In genomic region chr3:186772281-186772885, GRCh38 we compare ENCODE assay signal across 9 cellular contexts. TPM values are rescaled to one million over a fixed set of nuclear protein-coding genes. Genes with fewer than 3 reads are reported as not detected.
DNase-seq lines count a peak whose midpoint lies in the region; ATAC-seq and TF ChIP-seq lines count a peak whose summit lies in the region.
"Had no signal": no experiment of that assay in that cellular context is flagged by ENCODE, and none has a peak within 500 bp of the region (broad histone marks: within the 10 kb centered on the region; RNA-seq: fewer than 3 reads in every experiment).

No MANE protein-coding gene starts in this region.

- H3K9me3 ChIP-seq in BLaER1 treated with 17β-estradiol and CSF1 and Interleukin-3, amounts not matched to agents 10 nM and 100 nM (replicated peaks in 1 of 11), result no peaks in the 10 kb centered on the region
- H3K9me3 ChIP-seq in mucosa of descending colon (no peaks in the 10 kb centered on the region), aorta (ENCODE audit: control insufficient read depth, low read length) (no peaks in the 10 kb centered on the region), WERI-Rb-1 (ENCODE audit: severe bottlenecking) (no peaks in the 10 kb centered on the region)

- TF ChIP-seq CTCF in brain microvascular endothelial cell (IDR thresholded peaks at IDR 0.05; ENCODE audit: low read depth, low read length, missing control alignments) (no peak), mucosa of descending colon (IDR thresholded peaks at IDR 0.05) (no peak), WERI-Rb-1 (IDR thresholded peaks at IDR 0.05; ENCODE audit: low read depth, low read length) (no peak)

- H3K4me2 ChIP-seq in BLaER1 treated with 17β-estradiol and CSF1 and Interleukin-3, amounts not matched to agents 10 nM and 100 nM, result peak overlapping the region; percentile 86 to 99 (median 93)

- H3K27ac ChIP-seq in BLaER1 treated with 17β-estradiol and CSF1 and Interleukin-3, amounts not matched to agents 10 nM and 100 nM, result peak overlapping the region; percentile 72 to 93 (median 89); a peak in 21 of 22 replicates
- H3K27ac ChIP-seq in brain microvascular endothelial cell (no peak overlapping the region), aorta (ENCODE audit: low read depth in 1 of 2, low read length in 2 of 2) (no peak overlapping the region), WERI-Rb-1 (no peak overlapping the region)

- peak overlapping the region; percentile 75 to 88 (median 84) for H3K9ac ChIP-seq in BLaER1 treated with 17β-estradiol and CSF1 and Interleukin-3, amounts not matched to agents 10 nM and 100 nM

- H3K36me3 ChIP-seq in BLaER1 treated with 17β-estradiol and CSF1 and Interleukin-3, amounts not matched to agents 10 nM and 100 nM, result no peaks in the 10 kb centered on the region
- no peaks in the 10 kb centered on the region for H3K36me3 ChIP-seq in brain microvascular endothelial cell (replicated peaks)
- H3K36me3 ChIP-seq in mucosa of descending colon (ENCODE audit: low read depth), result no peaks in the 10 kb centered on the region
- no peaks in the 10 kb centered on the region for H3K36me3 ChIP-seq in aorta (ENCODE audit: control insufficient read depth in 1 of 2, insufficient read depth in 2 of 2, low read length in 1 of 2)
- H3K36me3 ChIP-seq in WERI-Rb-1, result no peaks in the 10 kb centered on the region

- DNase-seq in brain microvascular endothelial cell (no peak), mucosa of descending colon (peak in 1 of 3 donors; percentile 33), aorta (no peak), WERI-Rb-1 (no peak), NCI-H2227 (lab: John Stamatoyannopoulos, UW; ENCODE audit: unreplicated experiment) (no peak)

- no peaks in the 10 kb centered on the region for H3K27me3 ChIP-seq in BLaER1 treated with 17β-estradiol and CSF1 and Interleukin-3, amounts not matched to agents 10 nM and 100 nM
- H3K27me3 ChIP-seq in brain microvascular endothelial cell (replicated peaks), result no peaks in the 10 kb centered on the region
- H3K27me3 ChIP-seq in aorta (ENCODE audit: control insufficient read depth in 1 of 2, insufficient read depth in 2 of 2, low read length in 1 of 2), result no peaks in the 10 kb centered on the region
- no peaks in the 10 kb centered on the region for H3K27me3 ChIP-seq in WERI-Rb-1 (ENCODE audit: insufficient read depth, low read depth, severe bottlenecking)

- in situ Hi-C loops in brain microvascular endothelial cell (cut with HindIII; ENCODE audit: low pct_ligation_motif_present, low sequenced_read_pairs), result no loop called here

- intact Hi-C loops in mucosa of descending colon (cut with DNase I, micrococcal nuclease), result no loop called here
- intact Hi-C loops in aorta (cut with DNase I), result no loop called here

- ATAC-seq in GM19043 (IDR thresholded peaks at IDR 0.05; ENCODE audit: low read depth, unreplicated experiment) (peak; percentile 17), HG03378 (IDR thresholded peaks at IDR 0.05; ENCODE audit: unreplicated experiment) (peak; percentile 20), mucosa of descending colon (peak; percentile 12), aorta (ENCODE audit: low FRiP score) (no peak)

- WGBS in aorta, 2 donors, result 5 to 7% methylated on average over 35 of the region's 35 CpGs

- peaks cover 21 to 26% (median 24%) of the 10 kb centered on the region in 10 experiments for H3K4me1 ChIP-seq in BLaER1 treated with 17β-estradiol and CSF1 and Interleukin-3, amounts not matched to agents 10 nM and 100 nM
- H3K4me1 ChIP-seq in mucosa of descending colon (ENCODE audit: low read depth) (peaks cover 8% of the 10 kb centered on the region), aorta (ENCODE audit: control insufficient read depth in 1 of 2, insufficient read depth in 2 of 2, low read length in 2 of 2) (no peaks in the 10 kb centered on the region)

- peak overlapping the region; percentile 52 to 75 (median 64) for H3K4me3 ChIP-seq in BLaER1 treated with 17β-estradiol and CSF1 and Interleukin-3, amounts not matched to agents 10 nM and 100 nM
- H3K4me3 ChIP-seq in brain microvascular endothelial cell (ENCODE audit: low read depth, low read length), result peak overlapping the region; percentile 50
- H3K4me3 ChIP-seq in mucosa of descending colon, result no peak overlapping the region
- H3K4me3 ChIP-seq in aorta (ENCODE audit: low read length in 2 of 2), result peak overlapping the region; percentile 2 to 23
- no peak overlapping the region for H3K4me3 ChIP-seq in WERI-Rb-1 (ENCODE audit: low read depth, low read length)

- no peaks in the 10 kb centered on the region for H4K20me1 ChIP-seq in BLaER1 treated with 17β-estradiol and CSF1 and Interleukin-3, amounts not matched to agents 10 nM and 100 nM

RNA-seq across cellular contexts. Expression of gene EIF4A2, which starts 11.0 kb away (rescaled TPM):
- total RNA-seq in mucosa of descending colon (100 to 1,000 TPM; 218 to 536 (median 316) TPM), aorta (100 to 1,000 TPM; 330 to 374 TPM)
- polyA plus RNA-seq in aorta, result 100 to 1,000 TPM; 593 to 598 TPM

RNA-seq across cellular contexts. Expression of gene RFC4, which starts 33.9 kb away (rescaled TPM):
- total RNA-seq in mucosa of descending colon (10 to 100 TPM in 2 of 3 donors, 1 to 10 TPM in 1; 5.6 to 19.9 (median 15.0) TPM), aorta (10 to 100 TPM in 1 of 2 donors, 1 to 10 TPM in 1; 9.0 to 10.4 TPM)
- polyA plus RNA-seq in aorta, result 1 to 10 TPM; 6.9 to 8.2 TPM

RNA-seq across cellular contexts. Expression of gene KNG1, which starts 55.2 kb away (rescaled TPM):
- total RNA-seq in mucosa of descending colon (1 to 10 TPM in 1 of 3 donors, under 1 TPM in 2; 0.12 to 3.2 (median 0.44) TPM), aorta (not detected)
- not detected for polyA plus RNA-seq in aorta
- total RNA-seq: glomerular endothelial cell had no signal

Comparison
In these comparisons a context has a peak if more than half of its experiments do, and no peak if none do; other contexts are left out.
1. H3K27ac ChIP-seq: peak in BLaER1 treated with 17β-estradiol and CSF1 and Interleukin-3, amounts not matched to agents 10 nM and 100 nM (11 of 11); none in brain microvascular endothelial cell (single experiment), aorta (0 of 2) and WERI-Rb-1 (single experiment).
2. H3K4me3 ChIP-seq: peak in BLaER1 treated with 17β-estradiol and CSF1 and Interleukin-3, amounts not matched to agents 10 nM and 100 nM (10 of 10), brain microvascular endothelial cell (single experiment) and aorta (2 of 2); none in mucosa of descending colon (single experiment) and WERI-Rb-1 (single experiment).